ENCODE assay signal across 1 cellular context in the genomic region with DNA sequence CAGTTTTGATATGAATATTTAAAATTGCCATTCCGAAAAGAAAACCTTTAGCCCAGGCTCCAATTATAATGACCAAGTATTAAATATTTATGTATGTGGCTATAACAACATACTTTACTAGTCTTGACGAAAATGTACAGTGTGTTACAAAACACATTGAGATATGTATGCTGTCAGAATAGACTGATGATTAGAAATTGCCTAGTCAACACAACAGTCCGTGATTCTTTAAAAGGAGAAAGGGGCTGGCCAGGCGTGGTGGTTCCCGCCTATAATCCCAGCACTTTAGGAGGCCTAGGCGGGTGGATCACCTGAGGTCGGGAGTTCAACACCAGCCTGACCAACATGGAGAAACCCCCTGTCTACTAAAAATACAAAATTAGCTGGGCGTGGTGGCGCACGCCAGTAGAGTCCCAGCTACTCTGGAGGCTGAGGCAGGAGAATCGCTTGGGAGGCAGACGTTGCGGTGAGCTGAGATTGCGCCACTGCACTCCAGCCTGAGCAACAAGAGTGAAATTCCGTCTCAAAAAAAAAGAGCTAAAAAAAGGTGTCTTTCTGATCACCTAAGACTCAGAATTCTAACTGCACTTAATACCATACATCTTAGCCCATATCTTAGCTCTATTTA.
TF ChIP-seq lines count a peak whose summit lies in the region.

No MANE protein-coding gene starts in this region.

TF ChIP-seq in K562, 482 proteins besides CTCF, POLR2A, EP300 and RAD21:
- TF ChIP-seq E2F3 (CRISPR knock-in tag; IDR thresholded peaks at IDR 0.05) (no peak), ZBTB33 (CRISPR knock-in tag; IDR thresholded peaks at IDR 0.05) (peak; percentile 82), NBN (IDR thresholded peaks at IDR 0.05; ENCODE audit: low read depth) (0 out of 2 replicates have a peak, but pooled peaks have one; percentile 36), DPF2 (IDR thresholded peaks at IDR 0.05) (peak; percentile 18; the same call in 1 of the 2 replicates), TRIM24 (IDR thresholded peaks at IDR 0.05) (peak in 1 of 2 experiments; percentile 33; a peak in 1 of 4 replicates), FOSL1 (tag; conservative IDR thresholded peaks at IDR 0.05) (no peak), CREB3L1 (IDR thresholded peaks at IDR 0.05; ENCODE audit: borderline replicate concordance, low read depth) (0 out of 2 replicates have a peak, but pooled peaks have one; percentile 24), TEAD4 (IDR thresholded peaks at IDR 0.05; ENCODE audit: low read length) (0 out of 2 replicates have a peak, but pooled peaks have one; percentile 7), TEAD4 (CRISPR knock-in tag; IDR thresholded peaks at IDR 0.05; ENCODE audit: borderline replicate concordance) (no peak), ZNF583 (CRISPR knock-in tag; IDR thresholded peaks at IDR 0.05) (0 out of 2 replicates have a peak, but pooled peaks have one; percentile 53), NRF1 (conservative IDR thresholded peaks at IDR 0.05 in 1 of 2, IDR thresholded peaks at IDR 0.05 in 1 of 2) (peak; percentile 36 to 45; a peak in 2 of 4 replicates), CHCHD3 (CRISPR knock-in tag; IDR thresholded peaks at IDR 0.05) (no peak), HNRNPLL (IDR thresholded peaks at IDR 0.05; ENCODE audit: low read depth, low read length, poor library complexity, severe bottlenecking) (peak; percentile 78), MED1 (CRISPR knock-in tag; IDR thresholded peaks at IDR 0.05; ENCODE audit: borderline replicate concordance) (no peak), GABPB1 (CRISPR knock-in tag; IDR thresholded peaks at IDR 0.05) (0 out of 2 replicates have a peak, but pooled peaks have one; percentile 8), ZNF408 (CRISPR knock-in tag; IDR thresholded peaks at IDR 0.05; ENCODE audit: low read depth) (no peak), MEIS2 (IDR thresholded peaks at IDR 0.05; ENCODE audit: partially characterized antibody) (peak; percentile 86), ZFX (CRISPR knock-in tag; IDR thresholded peaks at IDR 0.05) (0 out of 2 replicates have a peak, but pooled peaks have one; percentile 9), SMARCA4 (IDR thresholded peaks at IDR 0.05) (0 out of 2 replicates have a peak, but pooled peaks have one; percentile 28), PBX2 (CRISPR knock-in tag; IDR thresholded peaks at IDR 0.05; ENCODE audit: low read depth) (no peak), PBX2 (tag; conservative IDR thresholded peaks at IDR 0.05; ENCODE audit: low read depth) (peak; percentile 72), SPI1 (IDR thresholded peaks at IDR 0.05; ENCODE audit: borderline replicate concordance, low read depth, low read length) (no peak), CXXC5 (CRISPR knock-in tag; IDR thresholded peaks at IDR 0.05) (peak; percentile 57), MAFK (IDR thresholded peaks at IDR 0.05; ENCODE audit: low read length) (peak; percentile 52; the same call in 1 of the 2 replicates), MNT (conservative IDR thresholded peaks at IDR 0.05) (0 out of 4 replicates have a peak, but pooled peaks of 1 of the 2 experiments have one; percentile 32), BCOR (IDR thresholded peaks at IDR 0.05) (0 out of 2 replicates have a peak, but pooled peaks have one; percentile 32), MAZ (CRISPR knock-in tag; conservative IDR thresholded peaks at IDR 0.05 in 1 of 2, IDR thresholded peaks at IDR 0.05 in 1 of 2) (peak in 1 of 2 experiments; percentile 15; a peak in 1 of 4 replicates), RBM39 (optimal IDR thresholded peaks at IDR 0.05; ENCODE audit: low read depth, low read length) (no peak), CEBPB (tag; IDR thresholded peaks at IDR 0.05) (peak; percentile 92), ZNF316 (IDR thresholded peaks at IDR 0.05) (peak; percentile 93), PHF21A (IDR thresholded peaks at IDR 0.05; ENCODE audit: borderline replicate concordance, low read depth) (peak; percentile 48; the same call in 1 of the 2 replicates), HDAC1 (IDR thresholded peaks at IDR 0.05) (0 out of 4 replicates have a peak, but pooled peaks of 1 of the 2 experiments have one; percentile 35), HDAC2 (IDR thresholded peaks at IDR 0.05) (0 out of 2 replicates have a peak, but pooled peaks have one; percentile 21), C11orf30 (IDR thresholded peaks at IDR 0.05; ENCODE audit: low read depth) (peak; percentile 91), MAX (CRISPR knock-in tag; IDR thresholded peaks at IDR 0.05) (0 out of 2 replicates have a peak, but pooled peaks have one; percentile 17), KDM1A (IDR thresholded peaks at IDR 0.05) (peak; percentile 81 to 83), CEBPG (CRISPR knock-in tag; IDR thresholded peaks at IDR 0.05) (peak; percentile 87), CEBPG (tag; conservative IDR thresholded peaks at IDR 0.05 in 1 of 2, IDR thresholded peaks at IDR 0.05 in 1 of 2) (peak; percentile 62 to 80; a peak in 3 of 4 replicates), ARID1B (IDR thresholded peaks at IDR 0.05) (peak; percentile 15), ADNP (tag; IDR thresholded peaks at IDR 0.05) (0 out of 2 replicates have a peak, but pooled peaks have one; percentile 24), MAFG (tag; conservative IDR thresholded peaks at IDR 0.05) (peak; percentile 81), CHD2 (IDR thresholded peaks at IDR 0.05; ENCODE audit: low read depth, low read length) (no peak), NFE2 (IDR thresholded peaks at IDR 0.05; ENCODE audit: low read depth) (peak; percentile 54), L3MBTL2 (IDR thresholded peaks at IDR 0.05) (no peak; the same call in 1 of the 2 replicates), MAFF (IDR thresholded peaks at IDR 0.05; ENCODE audit: low read length) (peak; percentile 46; the same call in 1 of the 2 replicates)
- TF ChIP-seq, protein P1, sequence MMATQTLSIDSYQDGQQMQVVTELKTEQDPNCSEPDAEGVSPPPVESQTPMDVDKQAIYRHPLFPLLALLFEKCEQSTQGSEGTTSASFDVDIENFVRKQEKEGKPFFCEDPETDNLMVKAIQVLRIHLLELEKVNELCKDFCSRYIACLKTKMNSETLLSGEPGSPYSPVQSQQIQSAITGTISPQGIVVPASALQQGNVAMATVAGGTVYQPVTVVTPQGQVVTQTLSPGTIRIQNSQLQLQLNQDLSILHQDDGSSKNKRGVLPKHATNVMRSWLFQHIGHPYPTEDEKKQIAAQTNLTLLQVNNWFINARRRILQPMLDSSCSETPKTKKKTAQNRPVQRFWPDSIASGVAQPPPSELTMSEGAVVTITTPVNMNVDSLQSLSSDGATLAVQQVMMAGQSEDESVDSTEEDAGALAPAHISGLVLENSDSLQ (IDR thresholded peaks at IDR 0.05): peak; percentile 45
- TF ChIP-seq, protein P2, sequence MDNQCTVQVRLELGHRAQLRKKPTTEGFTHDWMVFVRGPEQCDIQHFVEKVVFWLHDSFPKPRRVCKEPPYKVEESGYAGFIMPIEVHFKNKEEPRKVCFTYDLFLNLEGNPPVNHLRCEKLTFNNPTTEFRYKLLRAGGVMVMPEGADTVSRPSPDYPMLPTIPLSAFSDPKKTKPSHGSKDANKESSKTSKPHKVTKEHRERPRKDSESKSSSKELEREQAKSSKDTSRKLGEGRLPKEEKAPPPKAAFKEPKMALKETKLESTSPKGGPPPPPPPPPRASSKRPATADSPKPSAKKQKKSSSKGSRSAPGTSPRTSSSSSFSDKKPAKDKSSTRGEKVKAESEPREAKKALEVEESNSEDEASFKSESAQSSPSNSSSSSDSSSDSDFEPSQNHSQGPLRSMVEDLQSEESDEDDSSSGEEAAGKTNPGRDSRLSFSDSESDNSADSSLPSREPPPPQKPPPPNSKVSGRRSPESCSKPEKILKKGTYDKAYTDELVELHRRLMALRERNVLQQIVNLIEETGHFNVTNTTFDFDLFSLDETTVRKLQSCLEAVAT (IDR thresholded peaks at IDR 0.05): 0 out of 4 replicates have a peak, but pooled peaks of 1 of the 2 experiments have one; percentile 40
